14 cellular contexts compared by ENCODE assay signal in genomic region chr13:26977541-26977940, GRCh38.
DNase-seq lines count a peak whose midpoint lies in the region; ATAC-seq lines count a peak whose summit lies in the region.
"Had no signal": no experiment of that assay in that cellular context is flagged by ENCODE, and none has a peak within 500 bp of the region (broad histone marks: within the 10 kb centered on the region; RNA-seq: fewer than 3 reads in every experiment).

No MANE protein-coding gene starts in this region.

- H3K4me1 Mint-ChIP-seq in effector memory CD8-positive, alpha-beta T cell (ENCODE audit: low read depth in 2 of 2) = no peaks in the 10 kb centered on the region

- peaks cover 0 to 2% of the 10 kb centered on the region in 2 donors for H3K9me3 Mint-ChIP-seq in effector memory CD8-positive, alpha-beta T cell

- no peaks in the 10 kb centered on the region for H3K36me3 Mint-ChIP-seq in effector memory CD8-positive, alpha-beta T cell (ENCODE audit: insufficient read depth)

- no peak for ATAC-seq in effector memory CD8-positive, alpha-beta T cell (replicated peaks)
- no peak for ATAC-seq in HG03097 (IDR thresholded peaks at IDR 0.05; ENCODE audit: low FRiP score, unreplicated experiment)
- ATAC-seq: stimulated activated naive CD8-positive, alpha-beta T cell treated with anti-CD3 and anti-CD28 coated beads, Interleukin-15, amount 100 ng/mL, for 72 hours had no signal

- peaks cover 11 to 46% of the 10 kb centered on the region in 2 donors for H3K27me3 Mint-ChIP-seq in effector memory CD8-positive, alpha-beta T cell

- H3K4me3 Mint-ChIP-seq in effector memory CD8-positive, alpha-beta T cell = no peak overlapping the region
- H3K4me3 Mint-ChIP-seq: stimulated activated naive CD8-positive, alpha-beta T cell treated with anti-CD3 and anti-CD28 coated beads, Interleukin-15, amount 100 ng/mL, for 72 hours had no signal

- DNase-seq in AML-193 (lab: John Stamatoyannopoulos, UW) (peak; percentile 45 to 62), H4 (ENCODE audit: low spot score) (peak; percentile 6), RPMI7951 (ENCODE audit: low read depth) (peak; percentile 54), left kidney (ENCODE audit: low read depth, low spot score) (peak; percentile 71), midbrain (lab: John Stamatoyannopoulos, UW) (no peak), T-helper 1 cell (no peak)
- no peak for DNase-seq in effector memory CD8-positive, alpha-beta T cell
- DNase-seq: COR-L47; Kasumi-1; NCI-H187 treated with DMSO at 0.1 percent for 48 hours; NCI-H524; OCI-M1; stimulated activated naive CD8-positive, alpha-beta T cell treated with anti-CD3 and anti-CD28 coated beads, Interleukin-15, amount 100 ng/mL, for 72 hours had no signal

- no peak overlapping the region for H3K27ac Mint-ChIP-seq in effector memory CD8-positive, alpha-beta T cell

Comparison
In these comparisons a context has a peak if more than half of its experiments do, and no peak if none do; other contexts are left out.
1. DNase-seq: peak in AML-193 (2 of 2), H4 (single experiment), RPMI7951 (single experiment) and left kidney (single experiment); none in midbrain (single experiment), effector memory CD8-positive, alpha-beta T cell (0 of 3) and T-helper 1 cell (0 of 5).